In genomic region chr5:151093476-151093889, GRCh38 we compare ENCODE assay signal across 8 cellular contexts. TPM values are rescaled to one million over a fixed set of nuclear protein-coding genes. Genes with fewer than 3 reads are reported as not detected.
DNase-seq lines count a peak whose midpoint lies in the region; ATAC-seq and TF ChIP-seq lines count a peak whose summit lies in the region.

No MANE protein-coding gene starts in this region.

- no peaks in the 10 kb centered on the region for H3K36me3 ChIP-seq in esophagus muscularis mucosa

- no peak for TF ChIP-seq EP300 in esophagus muscularis mucosa (IDR thresholded peaks at IDR 0.05)

- TF ChIP-seq CTCF in esophagus muscularis mucosa (IDR thresholded peaks at IDR 0.05): no peak

- intact Hi-C loops in esophagus muscularis mucosa (cut with DNase I) (no loop called here), sciatic nerve (cut with DNase I) (no loop called here)

- H3K27ac ChIP-seq in esophagus muscularis mucosa (replicated peaks in 1 of 4): peak overlapping the region; percentile 34 to 70 (median 68)

- no peaks in the 10 kb centered on the region for H3K9me3 ChIP-seq in esophagus muscularis mucosa

- 36% methylated on average over 2 of the region's 2 CpGs for WGBS in esophagus muscularis mucosa

- ATAC-seq in HG02884 (IDR thresholded peaks at IDR 0.05; ENCODE audit: unreplicated experiment) (peak; percentile 4), sciatic nerve (peak; percentile 88)

- H3K4me1 ChIP-seq in esophagus muscularis mucosa: peaks cover 38 to 43% (median 41%) of the 10 kb centered on the region in 4 donors

- no peak overlapping the region for H3K4me3 ChIP-seq in esophagus muscularis mucosa

- H3K27me3 ChIP-seq in esophagus muscularis mucosa: no peaks in the 10 kb centered on the region

- DNase-seq in Daoy (ENCODE audit: low read depth): peak; percentile 90
- peak; percentile 33 for DNase-seq in SIG-M5 (lab: John Stamatoyannopoulos, UW)
- DNase-seq in esophagus muscularis mucosa (ENCODE audit: extremely low spot score): no peak
- no peak for DNase-seq in sciatic nerve (ENCODE audit: low spot score)
- no peak for DNase-seq in NK-92 (lab: John Stamatoyannopoulos, UW; ENCODE audit: unreplicated experiment)
- no peak for DNase-seq in cerebellum (ENCODE audit: low spot score)
- no peak for DNase-seq in NCI-H1092 treated with DMSO at 0.1 percent for 48 hours (lab: John Stamatoyannopoulos, UW)

- TF ChIP-seq POLR2A in esophagus muscularis mucosa (IDR thresholded peaks at IDR 0.05; ENCODE audit: low read depth): no peak

RNA-seq across cellular contexts. Expression of gene TNIP1, which starts 12.6 kb away (rescaled TPM):
- total RNA-seq in Daoy (2014; rRNA removed; shearing (Covaris generic)): 239 TPM in 2 replicates
- 100 to 1,000 TPM in 3 of 4 donors, 10 to 100 TPM in 1; 91.4 to 136 (median 114) TPM for total RNA-seq in esophagus muscularis mucosa
- total RNA-seq in sciatic nerve: 80.2 TPM
- 18.3 TPM for total RNA-seq in cerebellum

Comparison
In these comparisons a context has a peak if more than half of its experiments do, and no peak if none do; other contexts are left out.
1. DNase-seq: peak in Daoy (single experiment) and SIG-M5 (single experiment); none in esophagus muscularis mucosa (single experiment), sciatic nerve (single experiment), NK-92 (single experiment), cerebellum (single experiment) and NCI-H1092 treated with DMSO at 0.1 percent for 48 hours (single experiment).